9 cellular contexts compared by ENCODE assay signal in the genomic region with DNA sequence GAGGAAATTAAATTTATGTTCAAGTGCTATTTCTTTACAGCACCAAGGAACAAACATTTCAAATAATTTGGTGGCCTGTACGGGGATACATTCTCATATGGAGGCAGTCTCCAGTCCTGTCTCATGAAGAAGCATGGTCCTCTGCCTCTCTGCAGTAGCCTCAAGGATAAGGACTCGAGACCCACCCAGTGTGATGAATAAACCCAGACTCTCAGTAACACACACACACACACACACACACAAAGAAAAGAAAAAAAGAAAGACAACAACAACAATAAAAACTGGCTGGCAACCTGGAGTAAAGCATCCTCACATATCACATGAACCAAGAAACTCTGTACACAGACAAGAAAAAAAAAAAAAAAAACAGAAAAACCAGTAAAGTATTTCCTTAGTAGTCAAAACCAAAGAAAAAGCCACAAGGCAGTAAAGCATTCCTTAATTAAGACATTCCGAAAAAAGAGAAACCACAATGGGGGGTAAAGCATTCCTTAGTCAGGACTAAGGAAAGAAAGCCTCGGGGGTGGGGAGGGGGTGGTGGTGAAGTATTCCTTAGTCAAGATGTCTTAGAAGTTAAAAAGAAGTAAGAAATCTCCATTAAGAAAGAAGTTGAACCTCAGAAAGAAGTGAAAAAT. TPM values are rescaled to one million over a fixed set of nuclear protein-coding genes. Genes with fewer than 3 reads are reported as not detected.
DNase-seq lines count a peak whose midpoint lies in the region; FAIRE-seq and TF ChIP-seq lines count a peak whose summit lies in the region.
"Had no signal": no experiment of that assay in that cellular context is flagged by ENCODE, and none has a peak within 500 bp of the region (broad histone marks: within the 10 kb centered on the region; RNA-seq: fewer than 3 reads in every experiment).

No MANE protein-coding gene starts in this region.

- H3K4me3 Mint-ChIP-seq in neural crest cell, result peak overlapping the region; percentile 43

- H3K27me3 ChIP-seq in esophagus muscularis mucosa, result no peaks in the 10 kb centered on the region

- H3K36me3 ChIP-seq in esophagus muscularis mucosa, result no peaks in the 10 kb centered on the region

- TF ChIP-seq CTCF in AG09309 (IDR thresholded peaks at IDR 0.05; ENCODE audit: control insufficient read depth, insufficient read depth, low read depth, low read length, missing control alignments), result no peak
- no peak for TF ChIP-seq CTCF in esophagus muscularis mucosa (IDR thresholded peaks at IDR 0.05)
- no peak for TF ChIP-seq CTCF in neural crest cell (conservative IDR thresholded peaks at IDR 0.05)

- no peaks in the 10 kb centered on the region for H3K9me3 ChIP-seq in esophagus muscularis mucosa

- H3K4me3 ChIP-seq in AG09309 (ENCODE audit: control insufficient read depth, low read depth, low read length) (no peak overlapping the region), esophagus muscularis mucosa (no peak overlapping the region)

- H3K27ac Mint-ChIP-seq in neural crest cell (ENCODE audit: unreplicated experiment), result peak overlapping the region; percentile 63

- peaks cover 39% of the 10 kb centered on the region for H3K4me1 Mint-ChIP-seq in neural crest cell

- no peaks in the 10 kb centered on the region for H3K36me3 Mint-ChIP-seq in neural crest cell (ENCODE audit: low read depth)

- DNase-seq in AG09309 (ENCODE audit: low read depth) (peak; percentile 71), RPMI7951 (ENCODE audit: low read depth) (peak; percentile 91), esophagus muscularis mucosa (ENCODE audit: extremely low spot score) (no peak), neural crest cell (ENCODE audit: low read depth, low spot score) (no peak), dermis blood vessel endothelial cell (no peak), GM19239 (ENCODE audit: insufficient read length, low spot score) (no peak), KG1 (lab: John Stamatoyannopoulos, UW) (no peak), NCI-H82 treated with DMSO at 0.1 percent for 48 hours (lab: John Stamatoyannopoulos, UW; ENCODE audit: unreplicated experiment) (no peak)

- no peak for TF ChIP-seq POLR2A in esophagus muscularis mucosa (IDR thresholded peaks at IDR 0.05; ENCODE audit: low read depth)

- 66% methylated on average over 4 of the region's 4 CpGs for WGBS in esophagus muscularis mucosa

- H3K27me3 Mint-ChIP-seq in neural crest cell (ENCODE audit: low read depth), result no peaks in the 10 kb centered on the region

- peaks cover 3% of the 10 kb centered on the region for H3K9me3 Mint-ChIP-seq in neural crest cell

- peaks cover 4 to 63% (median 51%) of the 10 kb centered on the region in 4 donors for H3K4me1 ChIP-seq in esophagus muscularis mucosa

- intact Hi-C loops in esophagus muscularis mucosa (cut with DNase I), result no loop called here

- FAIRE-seq in GM19239 (lab: Jason Lieb, UNC), result no peak

- TF ChIP-seq EP300 in esophagus muscularis mucosa (IDR thresholded peaks at IDR 0.05), result no peak

- peak overlapping the region; percentile 37 to 64 (median 50) for H3K27ac ChIP-seq in esophagus muscularis mucosa (replicated peaks in 1 of 4)

RNA-seq across cellular contexts. Expression of gene FMO1, which starts 28.4 kb away (rescaled TPM):
- 0.10 and 0.12 TPM in 2 replicates for total RNA-seq in RPMI7951 (2014; rRNA removed; shearing (Covaris generic))
- total RNA-seq in esophagus muscularis mucosa, result under 1 TPM in 1 of 4 donors, not detected in 3; 0.34 TPM
- not detected in 2 replicates for total RNA-seq in neural crest cell
- total RNA-seq in dermis blood vessel endothelial cell, result not detected in 2 replicates
- total RNA-seq: pulmonary artery endothelial cell had no signal

RNA-seq across cellular contexts. Expression of gene FMO2, which starts 34.8 kb away (rescaled TPM):
- total RNA-seq in RPMI7951 (2014; rRNA removed; shearing (Covaris generic)), result under 0.01 and 0.20 TPM in 2 replicates
- total RNA-seq in esophagus muscularis mucosa (10 to 100 TPM; 41.1 to 69.4 (median 56.2) TPM), neural crest cell (not detected in 2 replicates), dermis blood vessel endothelial cell (0.05 TPM in 1 of 2 replicates, not detected in the other)

Comparison
In these comparisons a context has a peak if more than half of its experiments do, and no peak if none do; other contexts are left out.
1. DNase-seq: peak in AG09309 (single experiment) and RPMI7951 (single experiment); none in esophagus muscularis mucosa (single experiment), neural crest cell (single experiment), dermis blood vessel endothelial cell (single experiment), GM19239 (single experiment), KG1 (single experiment) and NCI-H82 treated with DMSO at 0.1 percent for 48 hours (single experiment).
2. RNA of gene FMO2, which starts 34.8 kb away (total RNA-seq): 41.1 to 69.4 TPM in esophagus muscularis mucosa; under 0.01 to 0.20 TPM in RPMI7951, not detected in neural crest cell and 0.05 TPM in dermis blood vessel endothelial cell; every median in the first group is over 10 times any median in the second.